29 cellular contexts compared by ENCODE assay signal in genomic region chr15:100092034-100092433, GRCh38.
"Had no signal": no experiment of that assay in that cellular context is flagged by ENCODE, and none has a peak within 500 bp of the region (broad histone marks: within the 10 kb centered on the region; RNA-seq: fewer than 3 reads in every experiment).

No MANE protein-coding gene starts in this region.

- H3K36me3 ChIP-seq: ascending aorta, breast epithelium, cardiac muscle cell, colonic mucosa, WERI-Rb-1 had no signal

- H3K4me3 ChIP-seq: ascending aorta, breast epithelium, cardiac muscle cell, colonic mucosa, gastrocnemius medialis had no signal

- H3K4me1 ChIP-seq: ascending aorta, breast epithelium, colonic mucosa, gastrocnemius medialis had no signal

- H3K9me3 Mint-ChIP-seq: activated B cell treated with CpG ODN at 0.5 μM for 24 hours; activated CD4-positive, alpha-beta memory T cell treated with anti-CD3 and anti-CD28 coated beads, Interleukin-2, amount 10 ng/mL, durations not matched to agents 7 days and 5 days; activated naive CD4-positive, alpha-beta T cell treated with anti-CD3 and anti-CD28 coated beads for 36 hours; activated naive CD4-positive, alpha-beta T cell treated with anti-CD3 and anti-CD28 coated beads, Interleukin-2, amount 50 U/mL, for 72 hours; activated naive CD8-positive, alpha-beta T cell treated with anti-CD3 and anti-CD28 coated beads, Interleukin-2, amount 10 ng/mL, durations not matched to agents 7 days and 5 days; activated T-helper 1 cell treated with anti-CD3 and anti-CD28 coated beads, Interleukin-12 subunit alpha, Interleukin-12 subunit beta, Interleukin-2, Interleukin-4 antibody, amounts not matched to agents 30 ng/mL and 10 ng/mL and 1 ng/mL, durations not matched to agents 14 hours and 24 hours and 36 hours; activated T-helper 2 cell treated with anti-CD3 and anti-CD28 coated beads, Interferon-gamma antibody, Interleukin-2, Interleukin-4, amounts not matched to agents 10 μg/mL and 5 μg/mL and 100 μg/mL, durations not matched to agents 14 hours and 24 hours and 36 hours; T-helper 2 cell treated with Interferon-gamma antibody and Interleukin-4, amounts not matched to agents 5 μg/mL and 100 μg/mL, for 36 hours had no signal

- H3K27ac ChIP-seq: ascending aorta, breast epithelium, cardiac muscle cell, colonic mucosa, epithelial cell of prostate, gastrocnemius medialis, WERI-Rb-1 had no signal

- H3K4me3 Mint-ChIP-seq: activated B cell treated with CpG ODN at 0.5 μM for 24 hours; activated CD4-positive, alpha-beta memory T cell treated with anti-CD3 and anti-CD28 coated beads, Interleukin-2, amount 10 ng/mL, durations not matched to agents 7 days and 5 days; activated naive CD4-positive, alpha-beta T cell treated with anti-CD3 and anti-CD28 coated beads for 36 hours; activated naive CD8-positive, alpha-beta T cell treated with anti-CD3 and anti-CD28 coated beads, Interleukin-2, amount 10 ng/mL, durations not matched to agents 7 days and 5 days; activated T-helper 1 cell treated with anti-CD3 and anti-CD28 coated beads, Interleukin-12 subunit alpha, Interleukin-12 subunit beta, Interleukin-2, Interleukin-4 antibody, amounts not matched to agents 30 ng/mL and 10 ng/mL and 1 ng/mL, durations not matched to agents 14 hours and 24 hours and 36 hours; brain; T-helper 17 cell; T-helper 2 cell treated with Interferon-gamma antibody and Interleukin-4, amounts not matched to agents 5 μg/mL and 100 μg/mL, for 36 hours had no signal

- H3K27me3 Mint-ChIP-seq: activated B cell treated with CpG ODN at 0.5 μM for 24 hours; activated CD4-positive, alpha-beta memory T cell treated with anti-CD3 and anti-CD28 coated beads, Interleukin-2, amount 10 ng/mL, durations not matched to agents 7 days and 5 days; activated naive CD8-positive, alpha-beta T cell treated with anti-CD3 and anti-CD28 coated beads, Interleukin-2, amount 10 ng/mL, durations not matched to agents 7 days and 5 days; brain; T-helper 17 cell had no signal

- ATAC-seq: activated CD4-positive, CD25-positive, alpha-beta regulatory T cell treated with anti-CD3 and anti-CD28 coated beads, Interleukin-2, amount 50 U/mL, for 24 hours; activated naive CD4-positive, alpha-beta T cell treated with anti-CD3 and anti-CD28 coated beads, Interleukin-2, amount 50 U/mL, for 72 hours; gastrocnemius medialis; T-helper 17 cell had no signal

- DNase-seq: activated B cell treated with CpG ODN at 0.5 μM for 24 hours; activated CD4-positive, alpha-beta memory T cell treated with anti-CD3 and anti-CD28 coated beads, Interleukin-2, amount 10 ng/mL, durations not matched to agents 7 days and 5 days; activated CD4-positive, alpha-beta T cell treated with anti-CD3 and anti-CD28 coated beads for 48 hours; activated CD4-positive, alpha-beta T cell treated with anti-CD3 and anti-CD28 coated beads, Interleukin-2, amount 50 U/mL, for 4 hours; activated effector memory CD4-positive, alpha-beta T cell treated with anti-CD3 and anti-CD28 coated beads, Interleukin-2, amount 50 U/mL, for 16 hours; activated naive CD4-positive, alpha-beta T cell treated with anti-CD3 and anti-CD28 coated beads for 36 hours; activated naive CD8-positive, alpha-beta T cell treated with anti-CD3 and anti-CD28 coated beads, Interleukin-2, amount 10 ng/mL, durations not matched to agents 7 days and 5 days; activated T-cell treated with anti-CD3 and anti-CD28 coated beads, Interleukin-2, amount 50 U/mL, for 48 hours; central memory CD4-positive, alpha-beta T cell; cerebellar nuclear complex; colonic mucosa; effector CD8-positive, alpha-beta T cell; foreskin fibroblast; gastrocnemius medialis; glutamatergic neuron; T-helper 1 cell; T-helper 17 cell; T1000; WERI-Rb-1 had no signal

- H3K27ac Mint-ChIP-seq: activated B cell treated with CpG ODN at 0.5 μM for 24 hours; activated CD4-positive, alpha-beta memory T cell treated with anti-CD3 and anti-CD28 coated beads, Interleukin-2, amount 10 ng/mL, durations not matched to agents 7 days and 5 days; activated naive CD4-positive, alpha-beta T cell treated with anti-CD3 and anti-CD28 coated beads for 36 hours; activated naive CD4-positive, alpha-beta T cell treated with anti-CD3 and anti-CD28 coated beads, Interleukin-2, amount 50 U/mL, for 72 hours; activated naive CD8-positive, alpha-beta T cell treated with anti-CD3 and anti-CD28 coated beads, Interleukin-2, amount 10 ng/mL, durations not matched to agents 7 days and 5 days; activated T-helper 1 cell treated with anti-CD3 and anti-CD28 coated beads, Interleukin-12 subunit alpha, Interleukin-12 subunit beta, Interleukin-2, Interleukin-4 antibody, amounts not matched to agents 30 ng/mL and 10 ng/mL and 1 ng/mL, durations not matched to agents 14 hours and 24 hours and 36 hours; activated T-helper 2 cell treated with anti-CD3 and anti-CD28 coated beads, Interferon-gamma antibody, Interleukin-2, Interleukin-4, amounts not matched to agents 10 μg/mL and 5 μg/mL and 100 μg/mL, durations not matched to agents 14 hours and 24 hours and 36 hours; brain; T-helper 17 cell; T-helper 2 cell treated with Interferon-gamma antibody and Interleukin-4, amounts not matched to agents 5 μg/mL and 100 μg/mL, for 36 hours had no signal

- H3K4me1 Mint-ChIP-seq: activated B cell treated with CpG ODN at 0.5 μM for 24 hours; activated naive CD8-positive, alpha-beta T cell treated with anti-CD3 and anti-CD28 coated beads, Interleukin-2, amount 10 ng/mL, durations not matched to agents 7 days and 5 days; T-helper 17 cell had no signal

- H3K27me3 ChIP-seq: ascending aorta, breast epithelium, cardiac muscle cell, colonic mucosa, gastrocnemius medialis had no signal

- H3K36me3 Mint-ChIP-seq: activated naive CD8-positive, alpha-beta T cell treated with anti-CD3 and anti-CD28 coated beads, Interleukin-2, amount 10 ng/mL, durations not matched to agents 7 days and 5 days had no signal

- H3K9me3 ChIP-seq: ascending aorta, breast epithelium, colonic mucosa, gastrocnemius medialis had no signal
